Comparison of ENCODE assay signal across 8 cellular contexts in genomic region chr10:114779803-114780609, GRCh38. TPM values are rescaled to one million over a fixed set of nuclear protein-coding genes. Genes with fewer than 3 reads are reported as not detected.
DNase-seq lines count a peak whose midpoint lies in the region; TF ChIP-seq lines count a peak whose summit lies in the region.

No MANE protein-coding gene starts in this region.

- no peak overlapping the region for H3K4me3 Mint-ChIP-seq in endothelial cell (ENCODE audit: unreplicated experiment)

- H3K27ac Mint-ChIP-seq in endothelial cell (ENCODE audit: unreplicated experiment), result peak overlapping the region; percentile 55

- peaks cover 2% of the 10 kb centered on the region for H3K27me3 Mint-ChIP-seq in endothelial cell (ENCODE audit: unreplicated experiment)

- DNase-seq in DMS153 treated with DMSO at 0.1 percent for 48 hours (lab: John Stamatoyannopoulos, UW; ENCODE audit: unreplicated experiment), result peak; percentile 75
- peak; percentile 77 for DNase-seq in NCI-H460 (ENCODE audit: extremely low read depth, low read depth)
- no peak for DNase-seq in endothelial cell (ENCODE audit: low spot score)
- peak; percentile 52 for DNase-seq in non-pigmented ciliary epithelial cell (ENCODE audit: low read depth)
- no peak for DNase-seq in stimulated activated CD4-positive, alpha-beta T cell treated with anti-CD3 and anti-CD28 coated beads, Interleukin-2, amount 100 ng/mL, for 48 hours
- no peak for DNase-seq in superior temporal gyrus (ENCODE audit: extremely low spot score)
- DNase-seq in anterior cingulate cortex (lab: John Stamatoyannopoulos, UW), result no peak
- no peak for DNase-seq in activated CD4-positive, alpha-beta T cell treated with anti-CD3 and anti-CD28 coated beads for 48 hours

- no peaks in the 10 kb centered on the region for H3K9me3 Mint-ChIP-seq in endothelial cell (ENCODE audit: unreplicated experiment)

- TF ChIP-seq CTCF in endothelial cell (IDR thresholded peaks at IDR 0.05; ENCODE audit: unreplicated experiment), result no peak

- peaks cover 15% of the 10 kb centered on the region for H3K4me1 Mint-ChIP-seq in endothelial cell (ENCODE audit: unreplicated experiment)

- no peaks in the 10 kb centered on the region for H3K36me3 Mint-ChIP-seq in endothelial cell (ENCODE audit: low read depth, unreplicated experiment)

RNA-seq across cellular contexts. Expression of gene FHIP2A, which starts 41.6 kb away (rescaled TPM):
- total RNA-seq in NCI-H460 (2014; rRNA removed; shearing (Covaris generic)), result 16.6 and 20.0 TPM in 2 replicates
- 15.2 and 25.0 TPM in 2 replicates for polyA plus RNA-seq in NCI-H460 (2014; cell fraction: nucleus; rRNA removed)
- 50.1 TPM for total RNA-seq in endothelial cell (ENCODE audit: unreplicated experiment)

Comparison
In these comparisons a context has a peak if more than half of its experiments do, and no peak if none do; other contexts are left out.
1. DNase-seq: peak in DMS153 treated with DMSO at 0.1 percent for 48 hours (single experiment), NCI-H460 (single experiment) and non-pigmented ciliary epithelial cell (single experiment); none in endothelial cell (single experiment), stimulated activated CD4-positive, alpha-beta T cell treated with anti-CD3 and anti-CD28 coated beads, Interleukin-2, amount 100 ng/mL, for 48 hours (0 of 2), superior temporal gyrus (single experiment), anterior cingulate cortex (0 of 58) and activated CD4-positive, alpha-beta T cell treated with anti-CD3 and anti-CD28 coated beads for 48 hours (single experiment).